16 cellular contexts compared by ENCODE assay signal in the genomic region with DNA sequence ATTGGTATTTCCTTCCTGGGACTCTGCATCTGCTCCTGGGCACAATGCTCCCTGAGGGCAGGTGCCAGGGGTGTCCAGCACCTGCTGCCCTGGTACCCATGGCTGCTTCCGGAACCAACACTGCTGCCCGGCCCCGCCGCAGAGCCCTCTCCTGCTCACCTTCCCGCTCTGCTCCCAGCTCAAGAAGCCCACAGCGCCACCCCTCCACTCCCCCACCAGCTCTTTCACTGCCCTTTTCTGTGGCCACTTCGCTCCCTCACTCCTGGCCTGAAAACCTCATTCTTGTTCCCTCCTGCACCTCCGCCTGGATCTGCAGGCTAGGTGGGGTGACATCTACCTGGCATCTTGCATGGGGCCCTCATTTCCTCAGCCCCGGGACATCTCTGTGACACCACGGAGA. TPM values are rescaled to one million over a fixed set of nuclear protein-coding genes. Genes with fewer than 3 reads are reported as not detected.
DNase-seq lines count a peak whose midpoint lies in the region; ATAC-seq and TF ChIP-seq lines count a peak whose summit lies in the region.
"Had no signal": no experiment of that assay in that cellular context is flagged by ENCODE, and none has a peak within 500 bp of the region (broad histone marks: within the 10 kb centered on the region; RNA-seq: fewer than 3 reads in every experiment).

No MANE protein-coding gene starts in this region.

- H3K27ac Mint-ChIP-seq in activated B cell treated with CpG ODN at 0.5 μM for 24 hours (peak overlapping the region; percentile 74), mesothelial cell of epicardium (peak overlapping the region; percentile 61)
- peak overlapping the region in 1 of 2 donors; percentile 36 for H3K27ac Mint-ChIP-seq in stimulated activated naive CD8-positive, alpha-beta T cell treated with anti-CD3 and anti-CD28 coated beads, Interleukin-15, amount 100 ng/mL, for 72 hours

- H3K27ac ChIP-seq in heart left ventricle (peak overlapping the region in 5 of 12 donors; percentile 19 to 51 (median 27)), body of pancreas (peak overlapping the region in 2 of 4 donors; percentile 35 to 50)

- DNase-seq in Right ventricle myocardium inferior (ENCODE audit: missing footprints) = peak; percentile 49
- DNase-seq in heart left ventricle = no peak
- DNase-seq in activated B cell treated with CpG ODN at 0.5 μM for 24 hours = no peak
- DNase-seq in mesothelial cell of epicardium (ENCODE audit: low spot score in 2 of 2, unreplicated experiment in 2 of 2) = no peak
- DNase-seq in stimulated activated naive CD8-positive, alpha-beta T cell treated with anti-CD3 and anti-CD28 coated beads, Interleukin-15, amount 100 ng/mL, for 72 hours = no peak
- DNase-seq in body of pancreas = no peak
- no peak for DNase-seq in stimulated activated CD8-positive, alpha-beta memory T cell treated with anti-CD3 and anti-CD28 coated beads, Interleukin-4, amount 100 ng/mL, for 48 hours
- DNase-seq: activated gamma-delta T cell, AML-193, cerebellar nuclear complex, EL, MV-4-11, NCI-H446, OCI-M1, posterior cingulate gyrus had no signal

- H3K9me3 ChIP-seq in heart left ventricle (no peaks in the 10 kb centered on the region), body of pancreas (no peaks in the 10 kb centered on the region)

- H3K27me3 ChIP-seq in heart left ventricle = no peaks in the 10 kb centered on the region
- no peaks in the 10 kb centered on the region for H3K27me3 ChIP-seq in body of pancreas

- POLR2A ChIA-PET in activated B cell treated with CpG ODN at 0.5 μM for 24 hours (lab: Charles Lee) = no interaction called here

- H3K4me1 ChIP-seq in heart left ventricle = peaks cover 36 to 99% (median 82%) of the 10 kb centered on the region in 12 donors
- peaks cover 87% of the 10 kb centered on the region for H3K4me1 ChIP-seq in body of pancreas

- TF ChIP-seq CTCF in heart left ventricle (IDR thresholded peaks at IDR 0.05) = no peak
- TF ChIP-seq CTCF in activated B cell treated with CpG ODN at 0.5 μM for 24 hours (IDR thresholded peaks at IDR 0.05) = no peak
- no peak for TF ChIP-seq CTCF in mesothelial cell of epicardium (IDR thresholded peaks at IDR 0.05; ENCODE audit: unreplicated experiment)
- no peak for TF ChIP-seq CTCF in body of pancreas (IDR thresholded peaks at IDR 0.05)

- H3K4me3 Mint-ChIP-seq in activated B cell treated with CpG ODN at 0.5 μM for 24 hours = peak overlapping the region; percentile 35
- no peak overlapping the region for H3K4me3 Mint-ChIP-seq in mesothelial cell of epicardium
- H3K4me3 Mint-ChIP-seq in stimulated activated naive CD8-positive, alpha-beta T cell treated with anti-CD3 and anti-CD28 coated beads, Interleukin-15, amount 100 ng/mL, for 72 hours = peak overlapping the region; percentile 32 to 55

- CTCF ChIA-PET in activated B cell treated with CpG ODN at 0.5 μM for 24 hours (lab: Charles Lee) = no interaction called here

- intact Hi-C loops in Right ventricle myocardium inferior (cut with DNase I) (loop anchor here (5.0 kb wide), 1 partner anchor 32 kb away; no protein-coding TSS in a partner anchor), heart left ventricle (cut with DNase I) (loop anchor here in 1 of 10 donors (5.0 kb wide), 1 partner anchor 32 kb away; no protein-coding TSS in a partner anchor), activated B cell treated with CpG ODN at 0.5 μM for 24 hours (cut with micrococcal nuclease) (no loop called here), body of pancreas (cut with DNase I) (no loop called here)

- H3K36me3 Mint-ChIP-seq in activated B cell treated with CpG ODN at 0.5 μM for 24 hours (ENCODE audit: low read depth) = peaks cover 12% of the 10 kb centered on the region
- H3K36me3 Mint-ChIP-seq in mesothelial cell of epicardium = peaks cover 2% of the 10 kb centered on the region

- no peak for ATAC-seq in Right ventricle myocardium inferior
- ATAC-seq in heart left ventricle = no peak
- ATAC-seq in activated B cell treated with CpG ODN at 0.5 μM for 24 hours (ENCODE audit: low read depth) = no peak
- no peak for ATAC-seq in stimulated activated naive CD8-positive, alpha-beta T cell treated with anti-CD3 and anti-CD28 coated beads, Interleukin-15, amount 100 ng/mL, for 72 hours
- ATAC-seq in GM21717 (IDR thresholded peaks at IDR 0.05; ENCODE audit: unreplicated experiment) = no peak
- ATAC-seq in body of pancreas = no peak

- H3K4me3 ChIP-seq in heart left ventricle (no peak overlapping the region), body of pancreas (no peak overlapping the region)

- WGBS in heart left ventricle, 4 donors = 80 to 84% (median 81%) methylated on average over 10 of the region's 10 CpGs
- WGBS in body of pancreas, 2 donors = 81 to 88% methylated on average over 10 of the region's 10 CpGs

- H3K4me1 Mint-ChIP-seq in activated B cell treated with CpG ODN at 0.5 μM for 24 hours (peaks cover 84% of the 10 kb centered on the region), mesothelial cell of epicardium (peaks cover 43% of the 10 kb centered on the region)
- H3K4me1 Mint-ChIP-seq in stimulated activated naive CD8-positive, alpha-beta T cell treated with anti-CD3 and anti-CD28 coated beads, Interleukin-15, amount 100 ng/mL, for 72 hours = peaks cover 87% of the 10 kb centered on the region

- TF ChIP-seq POLR2A in heart left ventricle (IDR thresholded peaks at IDR 0.05) (no peak), body of pancreas (IDR thresholded peaks at IDR 0.05) (no peak)

- H3K27me3 Mint-ChIP-seq in activated B cell treated with CpG ODN at 0.5 μM for 24 hours (no peaks in the 10 kb centered on the region), mesothelial cell of epicardium (ENCODE audit: low read depth) (no peaks in the 10 kb centered on the region)
- no peaks in the 10 kb centered on the region for H3K27me3 Mint-ChIP-seq in stimulated activated naive CD8-positive, alpha-beta T cell treated with anti-CD3 and anti-CD28 coated beads, Interleukin-15, amount 100 ng/mL, for 72 hours

- H3K9me3 Mint-ChIP-seq in activated B cell treated with CpG ODN at 0.5 μM for 24 hours = no peaks in the 10 kb centered on the region
- H3K9me3 Mint-ChIP-seq in mesothelial cell of epicardium = no peaks in the 10 kb centered on the region
- no peaks in the 10 kb centered on the region for H3K9me3 Mint-ChIP-seq in stimulated activated naive CD8-positive, alpha-beta T cell treated with anti-CD3 and anti-CD28 coated beads, Interleukin-15, amount 100 ng/mL, for 72 hours

- H3K36me3 ChIP-seq in heart left ventricle (peaks cover 0 to 10% (median 0%) of the 10 kb centered on the region in 9 donors), body of pancreas (replicated peaks in 1 of 2; ENCODE audit: insufficient read depth in 1 of 2, low read depth in 2 of 2) (no peaks in the 10 kb centered on the region)

RNA-seq across cellular contexts. Expression of a gene that starts 6.4 kb away (rescaled TPM):
- 35.3 TPM for total RNA-seq in Right ventricle myocardium inferior
- total RNA-seq in heart left ventricle = 10 to 100 TPM; 11.6 to 40.8 (median 24.9) TPM
- 10 to 100 TPM; 39.1 to 39.6 TPM for polyA plus RNA-seq in heart left ventricle
- total RNA-seq in activated B cell treated with CpG ODN at 0.5 μM for 24 hours = 40.8 and 42.3 TPM in 2 replicates
- total RNA-seq in mesothelial cell of epicardium = 33.3 to 38.3 TPM (median 35.5 TPM) in 3 replicates
- total RNA-seq in body of pancreas = 10 to 100 TPM; 12.7 to 21.1 TPM

RNA-seq across cellular contexts. Expression of a gene that starts 26.4 kb away (rescaled TPM):
- total RNA-seq in Right ventricle myocardium inferior (29.1 TPM), heart left ventricle (10 to 100 TPM; 14.8 to 35.8 (median 20.1) TPM), activated B cell treated with CpG ODN at 0.5 μM for 24 hours (28.1 and 32.1 TPM in 2 replicates), mesothelial cell of epicardium (61.3 to 66.1 TPM (median 63.6 TPM) in 3 replicates), body of pancreas (10 to 100 TPM; 50.3 to 95.9 TPM)
- polyA plus RNA-seq in heart left ventricle = 10 to 100 TPM; 15.9 to 21.4 TPM
